ENCODE assay signal across 10 cellular contexts in genomic region chr17:73841431-73842060, GRCh38.
DNase-seq lines count a peak whose midpoint lies in the region; ATAC-seq, FAIRE-seq and TF ChIP-seq lines count a peak whose summit lies in the region.
"Had no signal": no experiment of that assay in that cellular context is flagged by ENCODE, and none has a peak within 500 bp of the region (broad histone marks: within the 10 kb centered on the region; RNA-seq: fewer than 3 reads in every experiment).

No MANE protein-coding gene starts in this region.

- no peak overlapping the region for H3K4ac ChIP-seq in neuronal stem cell (ENCODE audit: low read length)

- intact Hi-C loops in GM12878 (cut with micrococcal nuclease; ENCODE audit: unreplicated experiment) (no loop called here), sciatic nerve (cut with DNase I) (no loop called here)

- H3K4me2 ChIP-seq in GM12878 (ENCODE audit: control insufficient read depth, insufficient read depth) (no peak overlapping the region), neuronal stem cell (ENCODE audit: insufficient read depth, low read length, poor library complexity, severe bottlenecking) (no peak overlapping the region)

- DNase-seq in NCI-H1417 (lab: John Stamatoyannopoulos, UW) = peak; percentile 41 to 77 (median 59)
- no peak for DNase-seq in NCI-H1417 treated with DMSO at 0.1 percent for 48 hours (lab: John Stamatoyannopoulos, UW)
- DNase-seq in NCI-H1092 (lab: John Stamatoyannopoulos, UW) = peak; percentile 63
- no peak for DNase-seq in GM12878 (ENCODE audit: low read depth, low spot score)
- DNase-seq in neuronal stem cell (ENCODE audit: low spot score) = peak; percentile 29
- no peak for DNase-seq in Kasumi-1 (lab: John Stamatoyannopoulos, UW)
- no peak for DNase-seq in sciatic nerve (ENCODE audit: low spot score)
- no peak for DNase-seq in effector memory CD8-positive, alpha-beta T cell
- DNase-seq: retina had no signal

- TF ChIP-seq POLR2A in GM12878 (IDR thresholded peaks at IDR 0.05; ENCODE audit: low read depth, low read length) = no peak

- CTCF ChIA-PET in GM12878 (lab: Yijun Ruan, JAX) = interaction anchor here (0.5 kb wide), 1 partner anchor 52 kb away, joined by 3 read pairs; no protein-coding TSS in a partner anchor

- H3K27ac ChIP-seq in GM12878 (ENCODE audit: control insufficient read depth, insufficient read depth) = no peak overlapping the region
- no peak overlapping the region for H3K27ac ChIP-seq in neuronal stem cell (replicated peaks; ENCODE audit: low read length)

- no peaks in the 10 kb centered on the region for H3K36me3 ChIP-seq in GM12878 (ENCODE audit: control insufficient read depth in 2 of 2, insufficient read depth in 2 of 2, low read length in 1 of 2)
- no peaks in the 10 kb centered on the region for H3K36me3 ChIP-seq in neuronal stem cell (replicated peaks in 1 of 2; ENCODE audit: control insufficient read depth in 2 of 2, insufficient read depth in 2 of 2, low read length in 2 of 2)

- no peaks in the 10 kb centered on the region for H3K36me3 Mint-ChIP-seq in effector memory CD8-positive, alpha-beta T cell (ENCODE audit: insufficient read depth)

- H3K9me3 ChIP-seq in GM12878 (replicated peaks; ENCODE audit: control insufficient read depth, insufficient read depth, low read length) (peaks cover 2% of the 10 kb centered on the region; the same call in 1 of the 3 replicates), neuronal stem cell (replicated peaks in 1 of 2; ENCODE audit: control insufficient read depth in 2 of 2, insufficient read depth in 1 of 2, low read depth in 1 of 2, low read length in 2 of 2) (no peaks in the 10 kb centered on the region)

- FAIRE-seq in GM12878 (lab: Jason Lieb, UNC) = no peak
- FAIRE-seq: A204.1 had no signal

- SMC1A ChIA-PET in GM12878 (lab: Charles Lee; ENCODE audit: uncharacterized antibody, unreplicated experiment) = no interaction called here

- H2AK5ac ChIP-seq in neuronal stem cell (ENCODE audit: low read depth, low read length) = no peak overlapping the region

- in situ Hi-C loops in GM12878 (cut with MboI) = no loop called here

- ATAC-seq in GM12878 (no peak), sciatic nerve (no peak)
- no peak for ATAC-seq in effector memory CD8-positive, alpha-beta T cell (replicated peaks)

- no peak overlapping the region for H3K14ac ChIP-seq in neuronal stem cell (ENCODE audit: low read length)

- H3K27me3 ChIP-seq in GM12878 (replicated peaks in 1 of 2; ENCODE audit: control insufficient read depth in 2 of 2, insufficient read depth in 2 of 2, low read length in 1 of 2) (no peaks in the 10 kb centered on the region), neuronal stem cell (ENCODE audit: control insufficient read depth in 3 of 3, insufficient read depth in 3 of 3, low read depth in 1 of 3, low read length in 3 of 3) (peaks cover 0 to 3% (median 0%) of the 10 kb centered on the region in 3 experiments)

- H4K91ac ChIP-seq in neuronal stem cell (ENCODE audit: low read depth, low read length, poor library complexity) = no peak overlapping the region

- no peak overlapping the region for H3K4me3 Mint-ChIP-seq in effector memory CD8-positive, alpha-beta T cell

- no peak for TF ChIP-seq EP300 in GM12878 (IDR thresholded peaks at IDR 0.05; ENCODE audit: borderline replicate concordance in 1 of 2, control insufficient read depth in 1 of 2, low read depth in 2 of 2, low read length in 2 of 2)

- 18% methylated on average over 3 of the region's 3 CpGs for WGBS in GM12878 (ENCODE audit: insufficient coverage, insufficient replicate concordance, low lambda C conversion rate, missing lambda C conversion rate)
- WGBS in neuronal stem cell (ENCODE audit: extremely low coverage in 2 of 2, insufficient read length in 2 of 2, insufficient replicate concordance in 1 of 2), 2 donors = no CpG with 5 or more reads among the region's 3 CpGs

- H3K27ac Mint-ChIP-seq in effector memory CD8-positive, alpha-beta T cell = no peak overlapping the region

- H3K18ac ChIP-seq in neuronal stem cell (ENCODE audit: low read length) = no peak overlapping the region

- no peak overlapping the region for H2BK12ac ChIP-seq in neuronal stem cell (ENCODE audit: low read length)

- POLR2A ChIA-PET in GM12878 (lab: Charles Lee) = no interaction called here

- H2BK15ac ChIP-seq in neuronal stem cell (ENCODE audit: low read length) = peak overlapping the region; percentile 30

- TF ChIP-seq CTCF in GM12878 (IDR thresholded peaks at IDR 0.05 in 2 of 3, conservative IDR thresholded peaks at IDR 0.05 in 1 of 3; ENCODE audit: control insufficient read depth in 2 of 3, extremely low read depth in 1 of 3, insufficient read depth in 1 of 3, low read depth in 3 of 3, low read length in 3 of 3) = peak; percentile 22 to 29 (median 29); a peak in 4 of 6 replicates

- H3K4me1 ChIP-seq in GM12878 (ENCODE audit: control insufficient read depth, insufficient read depth, low read length) (no peaks in the 10 kb centered on the region), neuronal stem cell (ENCODE audit: control insufficient read depth in 2 of 2, insufficient read depth in 1 of 2, low read depth in 1 of 2, low read length in 2 of 2) (no peaks in the 10 kb centered on the region)

- H2AFZ ChIP-seq in GM12878 (ENCODE audit: control insufficient read depth, low read depth, low read length) (no peak overlapping the region), neuronal stem cell (ENCODE audit: low read length) (no peak overlapping the region)

- no peaks in the 10 kb centered on the region for H3K79me2 ChIP-seq in GM12878 (ENCODE audit: control insufficient read depth, insufficient read depth, low read length)

- no peak for TF ChIP-seq RAD21 in GM12878 (IDR thresholded peaks at IDR 0.05; ENCODE audit: insufficient read depth, low read depth, low read length)

- H4K8ac ChIP-seq in neuronal stem cell (ENCODE audit: low read depth, low read length) = no peak overlapping the region

- RAD21 ChIA-PET in GM12878 (lab: Charles Lee; ENCODE audit: unreplicated experiment) = no interaction called here

- H3K27me3 Mint-ChIP-seq in effector memory CD8-positive, alpha-beta T cell = peaks cover 16 to 66% of the 10 kb centered on the region in 2 donors

- H3K23ac ChIP-seq in neuronal stem cell (ENCODE audit: low read depth, low read length, poor library complexity) = peak overlapping the region; percentile 13

- no peak overlapping the region for H2BK5ac ChIP-seq in neuronal stem cell (ENCODE audit: low read length)

- no peak overlapping the region for H3K4me3 ChIP-seq in GM12878
- no peak overlapping the region for H3K4me3 ChIP-seq in neuronal stem cell (ENCODE audit: low read length in 2 of 2)

- H3K9ac ChIP-seq in GM12878 (ENCODE audit: control insufficient read depth, insufficient read depth, low read length) = no peak overlapping the region
- no peak overlapping the region for H3K9ac ChIP-seq in neuronal stem cell (ENCODE audit: low read depth, low read length, poor library complexity)

- no peaks in the 10 kb centered on the region for H3K4me1 Mint-ChIP-seq in effector memory CD8-positive, alpha-beta T cell (ENCODE audit: low read depth in 2 of 2)

- H2BK120ac ChIP-seq in neuronal stem cell (ENCODE audit: low read depth, low read length) = no peak overlapping the region

- no peaks in the 10 kb centered on the region for H3K9me3 Mint-ChIP-seq in effector memory CD8-positive, alpha-beta T cell

- H4K20me1 ChIP-seq in GM12878 (ENCODE audit: control insufficient read depth, insufficient read depth) = no peaks in the 10 kb centered on the region

- H3K79me1 ChIP-seq in neuronal stem cell (ENCODE audit: low read depth, low read length) = no peaks in the 10 kb centered on the region

- no TSS peak for BruUV-seq in GM12878 (replicated peaks; lab: Mats Ljungman, UMichigan)

TF ChIP-seq in GM12878, 131 proteins besides CTCF, POLR2A, EP300 and RAD21 (continues in another document):
- TF ChIP-seq ZNF207 (IDR thresholded peaks at IDR 0.05; ENCODE audit: borderline replicate concordance) (no peak), HSF1 (IDR thresholded peaks at IDR 0.05; ENCODE audit: low read depth, low read length) (no peak)

Comparison
In these comparisons a context has a peak if more than half of its experiments do, and no peak if none do; other contexts are left out.
1. DNase-seq: peak in NCI-H1417 (3 of 3), NCI-H1092 (single experiment) and neuronal stem cell (single experiment); none in NCI-H1417 treated with DMSO at 0.1 percent for 48 hours (single experiment), GM12878 (single experiment), Kasumi-1 (0 of 2), sciatic nerve (single experiment) and effector memory CD8-positive, alpha-beta T cell (0 of 3).